Comparison of ENCODE assay signal across 19 cellular contexts in the genomic region with DNA sequence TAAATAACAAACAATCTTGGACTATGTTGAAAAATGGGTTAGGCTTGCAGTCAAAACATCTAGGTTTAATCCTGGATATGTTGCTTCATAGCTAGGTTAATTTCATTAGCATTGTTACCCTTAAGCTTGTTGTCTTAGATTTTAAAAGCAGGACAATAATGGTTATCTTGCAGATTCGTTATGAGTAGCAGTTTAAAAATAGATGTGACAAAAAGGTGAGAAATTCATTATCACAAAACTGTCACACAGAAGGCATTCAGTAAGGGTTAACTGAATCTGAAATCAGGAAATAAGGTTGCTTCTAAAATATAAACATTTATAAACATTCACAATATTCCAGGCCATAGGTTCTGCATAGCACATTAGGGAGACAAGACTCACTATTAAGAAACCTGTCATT.
DNase-seq lines count a peak whose midpoint lies in the region; ATAC-seq, FAIRE-seq and TF ChIP-seq lines count a peak whose summit lies in the region.
"Had no signal": no experiment of that assay in that cellular context is flagged by ENCODE, and none has a peak within 500 bp of the region (broad histone marks: within the 10 kb centered on the region; RNA-seq: fewer than 3 reads in every experiment).

No MANE protein-coding gene starts in this region.

- peaks cover 7% of the 10 kb centered on the region for H3K9me3 Mint-ChIP-seq in endodermal cell
- H3K9me3 Mint-ChIP-seq: CD4-positive, alpha-beta memory T cell; H9 had no signal

- H3K4me2 ChIP-seq in GM12878 (ENCODE audit: control insufficient read depth, insufficient read depth) = no peak overlapping the region

- TF ChIP-seq POLR2A in GM12878 (IDR thresholded peaks at IDR 0.05; ENCODE audit: low read depth, low read length) = no peak

- H4K20me1 ChIP-seq in GM12878 (ENCODE audit: control insufficient read depth, insufficient read depth) = no peaks in the 10 kb centered on the region

- TF ChIP-seq CTCF in left ventricle myocardium inferior (IDR thresholded peaks at IDR 0.05; ENCODE audit: borderline replicate concordance) = no peak
- TF ChIP-seq CTCF in GM12878 (IDR thresholded peaks at IDR 0.05 in 2 of 3, conservative IDR thresholded peaks at IDR 0.05 in 1 of 3; ENCODE audit: control insufficient read depth in 2 of 3, extremely low read depth in 1 of 3, insufficient read depth in 1 of 3, low read depth in 3 of 3, low read length in 3 of 3) = no peak
- TF ChIP-seq CTCF in endodermal cell (conservative IDR thresholded peaks at IDR 0.05) = no peak

- no peak for DNase-seq in left ventricle myocardium inferior
- DNase-seq in cardiac septum (ENCODE audit: low spot score) = no peak
- no peak for DNase-seq in GM12878 (ENCODE audit: low read depth, low spot score)
- no peak for DNase-seq in NCI-H226
- DNase-seq in endodermal cell = no peak
- DNase-seq: C1 segment of cervical spinal cord; Calu3; CD4-positive, alpha-beta memory T cell; COR-L47; DMS153; DND-41; GM23248; H9 had no signal

- SMC1A ChIA-PET in GM12878 (lab: Charles Lee; ENCODE audit: uncharacterized antibody, unreplicated experiment) = interaction anchor here (0.8 to 1.5 kb wide), 4 partner anchors 13 to 38 kb away, joined by 3 to 4 read pairs (median 4); no protein-coding TSS in a partner anchor

- H3K9ac ChIP-seq in GM12878 (ENCODE audit: control insufficient read depth, insufficient read depth, low read length) = no peak overlapping the region
- H3K9ac ChIP-seq in endodermal cell (ENCODE audit: extremely low read depth, low read length, poor library complexity, severe bottlenecking) = no peak overlapping the region
- H3K9ac ChIP-seq: GM23248 had no signal

- BruUV-seq in GM12878 (replicated peaks; lab: Mats Ljungman, UMichigan) = no TSS peak

- RAD21 ChIA-PET in GM12878 (lab: Charles Lee; ENCODE audit: unreplicated experiment) = interaction anchor here (1.0 kb wide), 1 partner anchor 34 kb away, joined by 3 read pairs; no protein-coding TSS in a partner anchor

- H2AFZ ChIP-seq in GM12878 (ENCODE audit: control insufficient read depth, low read depth, low read length) = no peak overlapping the region

- peaks cover 4% of the 10 kb centered on the region for H3K9me3 ChIP-seq in left ventricle myocardium inferior (replicated peaks)
- no peaks in the 10 kb centered on the region for H3K9me3 ChIP-seq in GM12878 (replicated peaks; ENCODE audit: control insufficient read depth, insufficient read depth, low read length)
- peaks cover 8% of the 10 kb centered on the region for H3K9me3 ChIP-seq in endodermal cell (ENCODE audit: control insufficient read depth, low read length)

- no peak overlapping the region for H3K27ac Mint-ChIP-seq in endodermal cell
- H3K27ac Mint-ChIP-seq: CD4-positive, alpha-beta memory T cell had no signal

- no peak for TF ChIP-seq EP300 in GM12878 (IDR thresholded peaks at IDR 0.05; ENCODE audit: borderline replicate concordance in 1 of 2, control insufficient read depth in 1 of 2, low read depth in 2 of 2, low read length in 2 of 2)

- POLR2A ChIA-PET in GM12878 (lab: Charles Lee) = no interaction called here

- peak; percentile 57 for ATAC-seq in GM18868 (IDR thresholded peaks at IDR 0.05; ENCODE audit: unreplicated experiment)
- peak; percentile 50 for ATAC-seq in GM12878
- ATAC-seq in GM19395 (IDR thresholded peaks at IDR 0.05; ENCODE audit: unreplicated experiment) = no peak
- ATAC-seq: HCT116 had no signal

- H3K79me2 ChIP-seq in GM12878 (ENCODE audit: control insufficient read depth, insufficient read depth, low read length) = no peaks in the 10 kb centered on the region

- H3K4me3 Mint-ChIP-seq in endodermal cell = no peak overlapping the region
- H3K4me3 Mint-ChIP-seq: CD4-positive, alpha-beta memory T cell; H9 had no signal

- H3K27me3 ChIP-seq in left ventricle myocardium inferior (ENCODE audit: low read depth) (no peaks in the 10 kb centered on the region), GM12878 (replicated peaks in 1 of 2; ENCODE audit: control insufficient read depth in 2 of 2, insufficient read depth in 2 of 2, low read length in 1 of 2) (no peaks in the 10 kb centered on the region), endodermal cell (ENCODE audit: control insufficient read depth, insufficient read depth, low read length, poor library complexity, severe bottlenecking) (no peaks in the 10 kb centered on the region)

- intact Hi-C loops in left ventricle myocardium inferior (cut with micrococcal nuclease) = no loop called here
- intact Hi-C loops in cardiac septum (cut with DNase I) = loop anchor here (10.0 kb wide), 1 partner anchor 204 kb away; no protein-coding TSS in a partner anchor
- intact Hi-C loops in GM12878 (cut with micrococcal nuclease; ENCODE audit: unreplicated experiment) = no loop called here

- H3K27ac ChIP-seq in left ventricle myocardium inferior (replicated peaks) (peak overlapping the region; percentile 13), GM12878 (ENCODE audit: control insufficient read depth, insufficient read depth) (no peak overlapping the region), endodermal cell (ENCODE audit: low read depth, low read length) (no peak overlapping the region)
- H3K27ac ChIP-seq: GM23248 had no signal

- in situ Hi-C loops in GM12878 (cut with MboI) = no loop called here

- CTCF ChIA-PET in GM12878 (lab: Yijun Ruan, JAX) = interaction anchor here (1.3 to 1.6 kb wide), 3 partner anchors 12 to 273 kb away, joined by 3 to 5 read pairs (median 4); no protein-coding TSS in a partner anchor

- no peaks in the 10 kb centered on the region for H3K36me3 Mint-ChIP-seq in endodermal cell (ENCODE audit: low read depth)
- H3K36me3 Mint-ChIP-seq: CD4-positive, alpha-beta memory T cell had no signal

- WGBS in GM12878 (ENCODE audit: insufficient coverage, insufficient replicate concordance, low lambda C conversion rate, missing lambda C conversion rate) = 0% methylated on average over 1 of the region's 1 CpG
- WGBS in endodermal cell (ENCODE audit: insufficient coverage in 1 of 2, insufficient read length in 1 of 2), 2 experiments = 50% methylated on average over 1 of the region's 1 CpG; no CpG with 5 or more reads in 1 of the 2 experiments

- H3K27me3 Mint-ChIP-seq in endodermal cell (ENCODE audit: insufficient read depth) = no peaks in the 10 kb centered on the region
- H3K27me3 Mint-ChIP-seq: CD4-positive, alpha-beta memory T cell had no signal

- H3K36me3 ChIP-seq in left ventricle myocardium inferior (no peaks in the 10 kb centered on the region), GM12878 (ENCODE audit: control insufficient read depth in 2 of 2, insufficient read depth in 2 of 2, low read length in 1 of 2) (no peaks in the 10 kb centered on the region), endodermal cell (ENCODE audit: control insufficient read depth, insufficient read depth, low read length) (no peaks in the 10 kb centered on the region)

- peaks cover 21% of the 10 kb centered on the region for H3K4me1 ChIP-seq in left ventricle myocardium inferior
- no peaks in the 10 kb centered on the region for H3K4me1 ChIP-seq in GM12878 (ENCODE audit: control insufficient read depth, insufficient read depth, low read length)
- no peaks in the 10 kb centered on the region for H3K4me1 ChIP-seq in endodermal cell (ENCODE audit: control insufficient read depth, insufficient read depth, low read length)

- TF ChIP-seq RAD21 in GM12878 (IDR thresholded peaks at IDR 0.05; ENCODE audit: insufficient read depth, low read depth, low read length) = no peak

- FAIRE-seq in GM12878 (lab: Jason Lieb, UNC) = no peak
- FAIRE-seq: GM12891, GM18507, H1 had no signal

- H3K4me1 Mint-ChIP-seq in endodermal cell = peaks cover 17% of the 10 kb centered on the region

- H3K4me3 ChIP-seq in left ventricle myocardium inferior (no peak overlapping the region), GM12878 (no peak overlapping the region), endodermal cell (ENCODE audit: low read length) (no peak overlapping the region)
- H3K4me3 ChIP-seq: GM23248 had no signal

TF ChIP-seq in GM12878, 131 proteins besides CTCF, POLR2A, EP300 and RAD21 (continues in another document):
- TF ChIP-seq KAT2A (conservative IDR thresholded peaks at IDR 0.05; ENCODE audit: control insufficient read depth, low read depth, low read length) (no peak), MTA2 (IDR thresholded peaks at IDR 0.05; ENCODE audit: low read depth) (0 out of 2 replicates have a peak, but pooled peaks have one; percentile 17)
- TF ChIP-seq, protein P1, sequence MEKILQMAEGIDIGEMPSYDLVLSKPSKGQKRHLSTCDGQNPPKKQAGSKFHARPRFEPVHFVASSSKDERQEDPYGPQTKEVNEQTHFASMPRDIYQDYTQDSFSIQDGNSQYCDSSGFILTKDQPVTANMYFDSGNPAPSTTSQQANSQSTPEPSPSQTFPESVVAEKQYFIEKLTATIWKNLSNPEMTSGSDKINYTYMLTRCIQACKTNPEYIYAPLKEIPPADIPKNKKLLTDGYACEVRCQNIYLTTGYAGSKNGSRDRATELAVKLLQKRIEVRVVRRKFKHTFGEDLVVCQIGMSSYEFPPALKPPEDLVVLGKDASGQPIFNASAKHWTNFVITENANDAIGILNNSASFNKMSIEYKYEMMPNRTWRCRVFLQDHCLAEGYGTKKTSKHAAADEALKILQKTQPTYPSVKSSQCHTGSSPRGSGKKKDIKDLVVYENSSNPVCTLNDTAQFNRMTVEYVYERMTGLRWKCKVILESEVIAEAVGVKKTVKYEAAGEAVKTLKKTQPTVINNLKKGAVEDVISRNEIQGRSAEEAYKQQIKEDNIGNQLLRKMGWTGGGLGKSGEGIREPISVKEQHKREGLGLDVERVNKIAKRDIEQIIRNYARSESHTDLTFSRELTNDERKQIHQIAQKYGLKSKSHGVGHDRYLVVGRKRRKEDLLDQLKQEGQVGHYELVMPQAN (conservative IDR thresholded peaks at IDR 0.05) = no peak
- TF ChIP-seq, protein P2, sequence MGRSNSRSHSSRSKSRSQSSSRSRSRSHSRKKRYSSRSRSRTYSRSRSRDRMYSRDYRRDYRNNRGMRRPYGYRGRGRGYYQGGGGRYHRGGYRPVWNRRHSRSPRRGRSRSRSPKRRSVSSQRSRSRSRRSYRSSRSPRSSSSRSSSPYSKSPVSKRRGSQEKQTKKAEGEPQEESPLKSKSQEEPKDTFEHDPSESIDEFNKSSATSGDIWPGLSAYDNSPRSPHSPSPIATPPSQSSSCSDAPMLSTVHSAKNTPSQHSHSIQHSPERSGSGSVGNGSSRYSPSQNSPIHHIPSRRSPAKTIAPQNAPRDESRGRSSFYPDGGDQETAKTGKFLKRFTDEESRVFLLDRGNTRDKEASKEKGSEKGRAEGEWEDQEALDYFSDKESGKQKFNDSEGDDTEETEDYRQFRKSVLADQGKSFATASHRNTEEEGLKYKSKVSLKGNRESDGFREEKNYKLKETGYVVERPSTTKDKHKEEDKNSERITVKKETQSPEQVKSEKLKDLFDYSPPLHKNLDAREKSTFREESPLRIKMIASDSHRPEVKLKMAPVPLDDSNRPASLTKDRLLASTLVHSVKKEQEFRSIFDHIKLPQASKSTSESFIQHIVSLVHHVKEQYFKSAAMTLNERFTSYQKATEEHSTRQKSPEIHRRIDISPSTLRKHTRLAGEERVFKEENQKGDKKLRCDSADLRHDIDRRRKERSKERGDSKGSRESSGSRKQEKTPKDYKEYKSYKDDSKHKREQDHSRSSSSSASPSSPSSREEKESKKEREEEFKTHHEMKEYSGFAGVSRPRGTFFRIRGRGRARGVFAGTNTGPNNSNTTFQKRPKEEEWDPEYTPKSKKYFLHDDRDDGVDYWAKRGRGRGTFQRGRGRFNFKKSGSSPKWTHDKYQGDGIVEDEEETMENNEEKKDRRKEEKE (IDR thresholded peaks at IDR 0.05) = no peak
